ENCODE assay signal across 36 cellular contexts in the genomic region with DNA sequence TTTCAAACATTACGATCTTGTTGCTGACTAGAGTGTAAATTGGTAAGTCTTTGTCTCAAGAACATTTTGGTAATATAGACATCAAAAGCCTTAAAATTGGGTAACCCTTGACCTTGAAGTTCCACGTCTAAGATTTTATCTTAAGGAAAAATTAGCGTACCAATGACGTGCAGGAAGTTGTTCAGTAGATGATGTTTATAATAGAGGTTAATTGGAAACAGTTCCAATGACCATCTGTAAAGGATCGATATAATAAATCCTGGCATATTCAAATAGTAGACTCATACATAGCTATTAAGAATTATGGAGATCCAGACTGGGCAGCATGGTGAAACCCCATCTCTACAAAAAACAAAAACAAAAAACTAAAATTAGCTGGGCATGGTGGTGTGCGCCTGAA.
"Had no signal": no experiment of that assay in that cellular context is flagged by ENCODE, and none has a peak within 500 bp of the region (broad histone marks: within the 10 kb centered on the region; RNA-seq: fewer than 3 reads in every experiment).

No MANE protein-coding gene starts in this region.

- H3K27me3 ChIP-seq: adrenal gland, ascending aorta, body of pancreas, brain microvascular endothelial cell, breast epithelium, cardiac muscle cell had no signal

- H3K4me3 ChIP-seq: adrenal gland, ascending aorta, body of pancreas, breast epithelium, cardiac muscle cell had no signal

- H3K4me1 ChIP-seq: breast epithelium had no signal

- H3K27me3 Mint-ChIP-seq: activated naive CD4-positive, alpha-beta T cell treated with anti-CD3 and anti-CD28 coated beads, Interleukin-2, amount 10 ng/mL, durations not matched to agents 7 days and 5 days; activated naive CD4-positive, alpha-beta T cell treated with anti-CD3 and anti-CD28 coated beads, Interleukin-2, amount 50 U/mL, for 24 hours; activated naive CD8-positive, alpha-beta T cell; activated naive CD8-positive, alpha-beta T cell treated with anti-CD3 and anti-CD28 coated beads for 36 hours; activated naive CD8-positive, alpha-beta T cell treated with anti-CD3 and anti-CD28 coated beads, Interleukin-2, amount 10 ng/mL, durations not matched to agents 7 days and 5 days; activated naive CD8-positive, alpha-beta T cell treated with anti-CD3 and anti-CD28 coated beads, Interleukin-2, amount 50 U/mL, for 24 hours; activated T-helper 17 cell treated with anti-CD3 and anti-CD28 coated beads, Interleukin-2, amount 50 U/mL, for 72 hours; central memory CD8-positive, alpha-beta T cell had no signal

- DNase-seq: activated effector memory CD4-positive, alpha-beta T cell treated with anti-CD3 and anti-CD28 coated beads, Interleukin-2, amount 50 U/mL, for 16 hours; activated effector memory CD4-positive, alpha-beta T cell treated with Interleukin-2 at 50 U/mL for 16 hours; activated gamma-delta T cell; activated gamma-delta T cell treated with Interleukin-2 at 50 U/mL for 16 hours; activated naive CD4-positive, alpha-beta T cell; activated naive CD4-positive, alpha-beta T cell treated with anti-CD3 and anti-CD28 coated beads for 36 hours; activated naive CD4-positive, alpha-beta T cell treated with anti-CD3 and anti-CD28 coated beads, Interleukin-2, amount 10 ng/mL, durations not matched to agents 7 days and 5 days; activated naive CD4-positive, alpha-beta T cell treated with anti-CD3 and anti-CD28 coated beads, Interleukin-2, amount 50 U/mL, for 16 hours; activated naive CD4-positive, alpha-beta T cell treated with Interleukin-2 at 50 U/mL for 16 hours; activated naive CD8-positive, alpha-beta T cell treated with anti-CD3 and anti-CD28 coated beads for 36 hours; activated naive CD8-positive, alpha-beta T cell treated with anti-CD3 and anti-CD28 coated beads, Interleukin-2, amount 10 ng/mL, durations not matched to agents 7 days and 5 days; activated naive CD8-positive, alpha-beta T cell treated with anti-CD3 and anti-CD28 coated beads, Interleukin-2, amount 50 U/mL, for 24 hours; activated T-cell treated with anti-CD3 and anti-CD28 coated beads, Interleukin-2, amount 50 U/mL, for 4 hours; activated T-cell treated with anti-CD3 and anti-CD28 coated beads, Interleukin-2, amount 50 U/mL, for 48 hours; activated T-cell treated with anti-CD3 and anti-CD28 coated beads, Interleukin-2, amount 50 U/mL, for 72 hours; amniotic stem cell; amygdala; anterior cingulate cortex; aorta; body of pancreas; brain microvascular endothelial cell; caudate nucleus; central memory CD4-positive, alpha-beta T cell; cerebellar nuclear complex had no signal

- H3K27ac Mint-ChIP-seq: activated naive CD4-positive, alpha-beta T cell treated with anti-CD3 and anti-CD28 coated beads for 36 hours; activated naive CD4-positive, alpha-beta T cell treated with anti-CD3 and anti-CD28 coated beads, Interleukin-2, amount 10 ng/mL, durations not matched to agents 7 days and 5 days; activated naive CD4-positive, alpha-beta T cell treated with anti-CD3 and anti-CD28 coated beads, Interleukin-2, amount 50 U/mL, for 24 hours; activated naive CD4-positive, alpha-beta T cell treated with anti-CD3 and anti-CD28 coated beads, Interleukin-2, amount 50 U/mL, for 72 hours; activated naive CD8-positive, alpha-beta T cell; activated naive CD8-positive, alpha-beta T cell treated with anti-CD3 and anti-CD28 coated beads for 36 hours; activated naive CD8-positive, alpha-beta T cell treated with anti-CD3 and anti-CD28 coated beads, Interleukin-2, amount 10 ng/mL, durations not matched to agents 7 days and 5 days; activated naive CD8-positive, alpha-beta T cell treated with anti-CD3 and anti-CD28 coated beads, Interleukin-2, amount 50 U/mL, for 24 hours; activated T-cell treated with anti-CD3 and anti-CD28 coated beads, Interleukin-2, amount 50 U/mL, for 72 hours; activated T-helper 1 cell treated with anti-CD3 and anti-CD28 coated beads, Interleukin-12 subunit alpha, Interleukin-12 subunit beta, Interleukin-2, Interleukin-4 antibody, amounts not matched to agents 30 ng/mL and 10 ng/mL and 1 ng/mL, durations not matched to agents 14 hours and 24 hours and 36 hours; activated T-helper 17 cell treated with anti-CD3 and anti-CD28 coated beads, Interleukin-2, amount 50 U/mL, for 72 hours; activated T-helper 2 cell treated with anti-CD3 and anti-CD28 coated beads, Interferon-gamma antibody, Interleukin-2, Interleukin-4, amounts not matched to agents 10 μg/mL and 5 μg/mL and 100 μg/mL, durations not matched to agents 14 hours and 24 hours and 36 hours; brain had no signal

- H3K4me3 Mint-ChIP-seq: activated naive CD4-positive, alpha-beta T cell treated with anti-CD3 and anti-CD28 coated beads for 36 hours; activated naive CD4-positive, alpha-beta T cell treated with anti-CD3 and anti-CD28 coated beads, Interleukin-2, amount 10 ng/mL, durations not matched to agents 7 days and 5 days; activated naive CD4-positive, alpha-beta T cell treated with anti-CD3 and anti-CD28 coated beads, Interleukin-2, amount 50 U/mL, for 24 hours; activated naive CD8-positive, alpha-beta T cell; activated naive CD8-positive, alpha-beta T cell treated with anti-CD3 and anti-CD28 coated beads for 36 hours; activated naive CD8-positive, alpha-beta T cell treated with anti-CD3 and anti-CD28 coated beads, Interleukin-2, amount 10 ng/mL, durations not matched to agents 7 days and 5 days; activated naive CD8-positive, alpha-beta T cell treated with anti-CD3 and anti-CD28 coated beads, Interleukin-2, amount 50 U/mL, for 24 hours; activated T-cell treated with anti-CD3 and anti-CD28 coated beads, Interleukin-2, amount 50 U/mL, for 4 hours; activated T-cell treated with anti-CD3 and anti-CD28 coated beads, Interleukin-2, amount 50 U/mL, for 72 hours; activated T-helper 1 cell treated with anti-CD3 and anti-CD28 coated beads, Interleukin-12 subunit alpha, Interleukin-12 subunit beta, Interleukin-2, Interleukin-4 antibody, amounts not matched to agents 30 ng/mL and 10 ng/mL and 1 ng/mL, durations not matched to agents 14 hours and 24 hours and 36 hours; activated T-helper 17 cell treated with anti-CD3 and anti-CD28 coated beads, Interleukin-2, amount 50 U/mL, for 72 hours; brain; central memory CD8-positive, alpha-beta T cell had no signal

- H3K9me3 ChIP-seq: adrenal gland, ascending aorta, body of pancreas, breast epithelium had no signal

- H3K27ac ChIP-seq: adrenal gland, ascending aorta, body of pancreas, brain microvascular endothelial cell, breast epithelium, cardiac muscle cell had no signal

- H3K36me3 ChIP-seq: adrenal gland, ascending aorta, brain microvascular endothelial cell, breast epithelium, cardiac muscle cell had no signal

- ATAC-seq: activated naive CD4-positive, alpha-beta T cell treated with anti-CD3 and anti-CD28 coated beads, Interleukin-2, amount 50 U/mL, for 72 hours; activated naive CD8-positive, alpha-beta T cell treated with anti-CD3 and anti-CD28 coated beads, Interleukin-2, amount 50 U/mL, for 24 hours; activated T-cell treated with anti-CD3 and anti-CD28 coated beads, Interleukin-2, amount 50 U/mL, for 4 hours; activated T-cell treated with anti-CD3 and anti-CD28 coated beads, Interleukin-2, amount 50 U/mL, for 72 hours; activated T-helper 17 cell treated with anti-CD3 and anti-CD28 coated beads, Interleukin-2, amount 50 U/mL, for 72 hours; body of pancreas had no signal
